13 cellular contexts compared by ENCODE assay signal in the genomic region with DNA sequence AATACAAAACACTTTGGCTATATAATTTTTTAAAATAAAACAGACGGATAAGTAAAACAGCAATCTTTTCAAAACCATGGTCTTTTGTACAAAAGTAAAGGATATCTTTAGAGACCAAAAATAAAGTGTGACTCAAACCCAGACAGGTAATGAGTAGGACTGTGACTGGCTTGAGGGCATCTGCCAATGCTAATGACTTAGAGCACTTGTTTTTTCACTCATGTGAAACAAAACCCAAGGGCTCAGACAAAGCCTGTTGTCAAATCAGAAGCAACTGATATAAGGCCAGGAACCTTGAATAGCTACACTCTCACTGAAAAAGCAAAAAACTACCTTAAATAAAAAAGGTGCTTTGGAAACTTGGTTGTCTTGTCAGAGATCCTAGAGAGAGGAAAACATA.
DNase-seq lines count a peak whose midpoint lies in the region; ATAC-seq and TF ChIP-seq lines count a peak whose summit lies in the region.
"Had no signal": no experiment of that assay in that cellular context is flagged by ENCODE, and none has a peak within 500 bp of the region (broad histone marks: within the 10 kb centered on the region; RNA-seq: fewer than 3 reads in every experiment).

No MANE protein-coding gene starts in this region.

- peaks cover 2% of the 10 kb centered on the region for H3K36me3 Mint-ChIP-seq in activated CD4-positive, alpha-beta T cell treated with anti-CD3 and anti-CD28 coated beads for 36 hours (ENCODE audit: low read depth)
- no peaks in the 10 kb centered on the region for H3K36me3 Mint-ChIP-seq in stimulated activated memory B cell treated with anti-CD40 and anti-IgM and Interleukin-4, amounts not matched to agents 10 μg/mL and 1 μg/mL and 100 μg/mL, for 72 hours

- DNase-seq in activated CD4-positive, alpha-beta T cell treated with anti-CD3 and anti-CD28 coated beads for 36 hours = no peak
- DNase-seq in activated CD4-positive, alpha-beta T cell treated with anti-CD3 and anti-CD28 coated beads for 1 hour = no peak
- no peak for DNase-seq in NCI-H146 treated with DMSO at 0.1 percent for 48 hours (lab: John Stamatoyannopoulos, UW; ENCODE audit: unreplicated experiment)
- no peak for DNase-seq in omental fat pad (ENCODE audit: low spot score)
- DNase-seq in substantia nigra (lab: John Stamatoyannopoulos, UW) = no peak
- DNase-seq: activated T-cell treated with anti-CD3 and anti-CD28 coated beads, Interleukin-2, amount 50 U/mL, for 24 hours had no signal

- no peaks in the 10 kb centered on the region for H3K27me3 Mint-ChIP-seq in activated CD4-positive, alpha-beta T cell treated with anti-CD3 and anti-CD28 coated beads for 36 hours
- no peaks in the 10 kb centered on the region for H3K27me3 Mint-ChIP-seq in stimulated activated memory B cell treated with anti-CD40 and anti-IgM and Interleukin-4, amounts not matched to agents 10 μg/mL and 1 μg/mL and 100 μg/mL, for 72 hours
- H3K27me3 Mint-ChIP-seq: activated T-cell treated with anti-CD3 and anti-CD28 coated beads, Interleukin-2, amount 50 U/mL, for 24 hours; central memory CD8-positive, alpha-beta T cell; stimulated activated naive CD8-positive, alpha-beta T cell treated with anti-CD3 and anti-CD28 coated beads, Interleukin-15, Interleukin-2, amounts not matched to agents 100 ng/mL and 50 ng/mL, for 24 hours had no signal

- no peak overlapping the region for H3K27ac ChIP-seq in substantia nigra (ENCODE audit: low read depth, low read length, poor library complexity, severe bottlenecking)
- H3K27ac ChIP-seq: gastroesophageal sphincter, skin epidermis had no signal

- H3K9me3 Mint-ChIP-seq in activated CD4-positive, alpha-beta T cell treated with anti-CD3 and anti-CD28 coated beads for 36 hours (ENCODE audit: low read depth) = no peaks in the 10 kb centered on the region
- no peaks in the 10 kb centered on the region for H3K9me3 Mint-ChIP-seq in stimulated activated memory B cell treated with anti-CD40 and anti-IgM and Interleukin-4, amounts not matched to agents 10 μg/mL and 1 μg/mL and 100 μg/mL, for 72 hours
- H3K9me3 Mint-ChIP-seq: activated T-cell treated with anti-CD3 and anti-CD28 coated beads, Interleukin-2, amount 50 U/mL, for 24 hours; central memory CD8-positive, alpha-beta T cell; stimulated activated naive CD8-positive, alpha-beta T cell treated with anti-CD3 and anti-CD28 coated beads, Interleukin-15, Interleukin-2, amounts not matched to agents 100 ng/mL and 50 ng/mL, for 24 hours had no signal

- no peak overlapping the region for H3K27ac Mint-ChIP-seq in activated CD4-positive, alpha-beta T cell treated with anti-CD3 and anti-CD28 coated beads for 36 hours
- no peak overlapping the region for H3K27ac Mint-ChIP-seq in stimulated activated memory B cell treated with anti-CD40 and anti-IgM and Interleukin-4, amounts not matched to agents 10 μg/mL and 1 μg/mL and 100 μg/mL, for 72 hours
- H3K27ac Mint-ChIP-seq: activated T-cell treated with anti-CD3 and anti-CD28 coated beads, Interleukin-2, amount 50 U/mL, for 24 hours; stimulated activated naive CD8-positive, alpha-beta T cell treated with anti-CD3 and anti-CD28 coated beads, Interleukin-15, Interleukin-2, amounts not matched to agents 100 ng/mL and 50 ng/mL, for 24 hours had no signal

- no peak overlapping the region for H3K4me3 Mint-ChIP-seq in activated CD4-positive, alpha-beta T cell treated with anti-CD3 and anti-CD28 coated beads for 36 hours
- no peak overlapping the region for H3K4me3 Mint-ChIP-seq in stimulated activated memory B cell treated with anti-CD40 and anti-IgM and Interleukin-4, amounts not matched to agents 10 μg/mL and 1 μg/mL and 100 μg/mL, for 72 hours
- H3K4me3 Mint-ChIP-seq: activated T-cell treated with anti-CD3 and anti-CD28 coated beads, Interleukin-2, amount 50 U/mL, for 24 hours; central memory CD8-positive, alpha-beta T cell; stimulated activated naive CD8-positive, alpha-beta T cell treated with anti-CD3 and anti-CD28 coated beads, Interleukin-15, Interleukin-2, amounts not matched to agents 100 ng/mL and 50 ng/mL, for 24 hours had no signal

- ATAC-seq in activated CD4-positive, alpha-beta T cell treated with anti-CD3 and anti-CD28 coated beads for 36 hours = peak; percentile 63
- peak; percentile 99 for ATAC-seq in HG02571 (IDR thresholded peaks at IDR 0.05; ENCODE audit: unreplicated experiment)
- ATAC-seq in HG03439 (IDR thresholded peaks at IDR 0.05; ENCODE audit: unreplicated experiment) = peak; percentile 100
- peak; percentile 71 for ATAC-seq in stimulated activated memory B cell treated with anti-CD40 and anti-IgM and Interleukin-4, amounts not matched to agents 10 μg/mL and 1 μg/mL and 100 μg/mL, for 72 hours
- ATAC-seq in omental fat pad (ENCODE audit: low FRiP score) = no peak
- ATAC-seq: gastroesophageal sphincter had no signal

- POLR2A ChIA-PET in activated CD4-positive, alpha-beta T cell treated with anti-CD3 and anti-CD28 coated beads for 36 hours (lab: Charles Lee) = no interaction called here

- H3K4me1 Mint-ChIP-seq in activated CD4-positive, alpha-beta T cell treated with anti-CD3 and anti-CD28 coated beads for 36 hours = no peaks in the 10 kb centered on the region
- H3K4me1 Mint-ChIP-seq in stimulated activated memory B cell treated with anti-CD40 and anti-IgM and Interleukin-4, amounts not matched to agents 10 μg/mL and 1 μg/mL and 100 μg/mL, for 72 hours = no peaks in the 10 kb centered on the region
- H3K4me1 Mint-ChIP-seq: central memory CD8-positive, alpha-beta T cell had no signal

- intact Hi-C loops in activated CD4-positive, alpha-beta T cell treated with anti-CD3 and anti-CD28 coated beads for 36 hours (cut with DNase I, micrococcal nuclease) = no loop called here

- TF ChIP-seq CTCF in omental fat pad (IDR thresholded peaks at IDR 0.05) = no peak

- CTCF ChIA-PET in activated CD4-positive, alpha-beta T cell treated with anti-CD3 and anti-CD28 coated beads for 36 hours (lab: Charles Lee) = no interaction called here
